ENCODE assay signal across 8 cellular contexts in genomic region chr9:68844623-68845612, GRCh38.
DNase-seq lines count a peak whose midpoint lies in the region; ATAC-seq and TF ChIP-seq lines count a peak whose summit lies in the region.

No MANE protein-coding gene starts in this region.

- H4K8ac ChIP-seq in neuronal stem cell (ENCODE audit: low read depth, low read length), result no peak overlapping the region

- H2BK120ac ChIP-seq in neuronal stem cell (ENCODE audit: low read depth, low read length), result no peak overlapping the region

- H3K79me1 ChIP-seq in neuronal stem cell (ENCODE audit: low read depth, low read length), result no peaks in the 10 kb centered on the region

- H2BK5ac ChIP-seq in neuronal stem cell (ENCODE audit: low read length), result no peak overlapping the region

- WGBS in neuronal stem cell (ENCODE audit: extremely low coverage in 2 of 2, insufficient read length in 2 of 2, insufficient replicate concordance in 1 of 2), 2 donors, result no CpG with 5 or more reads among the region's 13 CpGs

- no peak overlapping the region for H3K4me2 ChIP-seq in neuronal stem cell (ENCODE audit: insufficient read depth, low read length, poor library complexity, severe bottlenecking)

- H3K4me1 ChIP-seq in neuronal stem cell (ENCODE audit: control insufficient read depth in 2 of 2, insufficient read depth in 1 of 2, low read depth in 1 of 2, low read length in 2 of 2), result no peaks in the 10 kb centered on the region

- no peak overlapping the region for H3K23ac ChIP-seq in neuronal stem cell (ENCODE audit: low read depth, low read length, poor library complexity)

- intact Hi-C loops in CD14-positive monocyte (cut with micrococcal nuclease), result loop anchor here in 1 of 2 donors (5.0 kb wide), 1 partner anchor 132 kb away; no protein-coding TSS in a partner anchor

- H3K4me3 Mint-ChIP-seq in CD14-positive monocyte, result peak overlapping the region; percentile 71 to 91

- no peaks in the 10 kb centered on the region for H3K9me3 ChIP-seq in neuronal stem cell (replicated peaks in 1 of 2; ENCODE audit: control insufficient read depth in 2 of 2, insufficient read depth in 1 of 2, low read depth in 1 of 2, low read length in 2 of 2)

- no peak overlapping the region for H3K9ac ChIP-seq in neuronal stem cell (ENCODE audit: low read depth, low read length, poor library complexity)

- peaks cover 0 to 28% of the 10 kb centered on the region in 2 donors for H3K36me3 ChIP-seq in neuronal stem cell (replicated peaks in 1 of 2; ENCODE audit: control insufficient read depth in 2 of 2, insufficient read depth in 2 of 2, low read length in 2 of 2)

- peak; percentile 68 for TF ChIP-seq CTCF in CD14-positive monocyte (IDR thresholded peaks at IDR 0.05)
- peak; percentile 66 for TF ChIP-seq CTCF in epithelial cell of proximal tubule (conservative IDR thresholded peaks at IDR 0.05; ENCODE audit: low read depth, low read length)

- peak overlapping the region; percentile 5 for H2AK5ac ChIP-seq in neuronal stem cell (ENCODE audit: low read depth, low read length)

- no peak overlapping the region for H2BK12ac ChIP-seq in neuronal stem cell (ENCODE audit: low read length)

- no peak overlapping the region for H4K91ac ChIP-seq in neuronal stem cell (ENCODE audit: low read depth, low read length, poor library complexity)

- H3K27me3 Mint-ChIP-seq in CD14-positive monocyte (ENCODE audit: low read depth in 3 of 3), result no peaks in the 10 kb centered on the region

- peaks cover 48% of the 10 kb centered on the region for H3K4me1 Mint-ChIP-seq in CD14-positive monocyte

- no peaks in the 10 kb centered on the region for H3K9me3 Mint-ChIP-seq in CD14-positive monocyte

- H3K27ac Mint-ChIP-seq in CD14-positive monocyte, result peak overlapping the region; percentile 87 to 96 (median 95)

- H3K4ac ChIP-seq in neuronal stem cell (ENCODE audit: low read length), result no peak overlapping the region

- peak overlapping the region; percentile 6 for H2AFZ ChIP-seq in neuronal stem cell (ENCODE audit: low read length)

- DNase-seq in CD14-positive monocyte (ENCODE audit: low spot score) (peak; percentile 53), RPMI8226 (peak; percentile 41), epithelial cell of proximal tubule (ENCODE audit: low read depth) (no peak), neuronal stem cell (ENCODE audit: low spot score) (no peak)

- no peak overlapping the region for H3K14ac ChIP-seq in neuronal stem cell (ENCODE audit: low read length)

- peaks cover 0 to 4% of the 10 kb centered on the region in 2 donors for H3K36me3 Mint-ChIP-seq in CD14-positive monocyte

- no peaks in the 10 kb centered on the region for H3K27me3 ChIP-seq in neuronal stem cell (ENCODE audit: control insufficient read depth in 3 of 3, insufficient read depth in 3 of 3, low read depth in 1 of 3, low read length in 3 of 3)

- no peak overlapping the region for H3K18ac ChIP-seq in neuronal stem cell (ENCODE audit: low read length)

- no peak overlapping the region for H3K27ac ChIP-seq in neuronal stem cell (replicated peaks; ENCODE audit: low read length)

- H3K4me3 ChIP-seq in epithelial cell of proximal tubule (ENCODE audit: low read depth, low read length) (no peak overlapping the region), neuronal stem cell (ENCODE audit: low read length in 2 of 2) (no peak overlapping the region)

- ATAC-seq in GM18868 (IDR thresholded peaks at IDR 0.05; ENCODE audit: unreplicated experiment) (peak; percentile 63), HG03342 (IDR thresholded peaks at IDR 0.05; ENCODE audit: unreplicated experiment) (peak; percentile 51), HG03571 (IDR thresholded peaks at IDR 0.05; ENCODE audit: unreplicated experiment) (no peak), GM21737 (IDR thresholded peaks at IDR 0.05; ENCODE audit: unreplicated experiment) (no peak)

- H2BK15ac ChIP-seq in neuronal stem cell (ENCODE audit: low read length), result no peak overlapping the region

Comparison
In these comparisons a context has a peak if more than half of its experiments do, and no peak if none do; other contexts are left out.
1. DNase-seq: peak in CD14-positive monocyte (single experiment) and RPMI8226 (single experiment); none in epithelial cell of proximal tubule (single experiment) and neuronal stem cell (single experiment).
2. ATAC-seq: peak in GM18868 (single experiment) and HG03342 (single experiment); none in HG03571 (single experiment) and GM21737 (single experiment).